ENCODE assay signal across 8 cellular contexts in the genomic region with DNA sequence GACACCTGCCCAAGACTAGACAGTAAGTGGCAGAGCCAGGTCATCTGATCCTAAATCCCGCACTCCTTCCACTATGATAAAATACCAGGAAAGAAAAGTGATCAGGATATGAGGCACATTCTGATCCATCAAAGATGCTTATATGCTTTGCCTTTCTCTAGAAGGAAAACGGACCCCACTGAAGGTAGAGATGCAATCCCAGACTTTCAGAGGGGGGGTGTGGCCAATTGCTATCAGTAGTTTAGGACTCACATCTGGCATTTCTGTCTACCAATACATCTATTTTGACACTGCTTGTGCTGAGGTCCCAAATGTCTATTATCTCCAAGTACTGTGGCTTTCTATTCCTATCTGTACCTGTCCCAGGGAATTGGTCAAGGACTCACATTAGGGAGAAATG. TPM values are rescaled to one million over a fixed set of nuclear protein-coding genes. Genes with fewer than 3 reads are reported as not detected.
DNase-seq lines count a peak whose midpoint lies in the region; ATAC-seq, FAIRE-seq and TF ChIP-seq lines count a peak whose summit lies in the region.

No MANE protein-coding gene starts in this region.

- H3K27me3 ChIP-seq in left lung: no peaks in the 10 kb centered on the region
- H3K27me3 ChIP-seq in thyroid gland: no peaks in the 10 kb centered on the region

- peak overlapping the region; percentile 96 for H3K4me3 Mint-ChIP-seq in activated CD8-positive, alpha-beta memory T cell treated with anti-CD3 and anti-CD28 coated beads, Interleukin-2, amount 10 ng/mL, durations not matched to agents 7 days and 5 days
- H3K4me3 Mint-ChIP-seq in activated naive CD8-positive, alpha-beta T cell treated with anti-CD3 and anti-CD28 coated beads, Interleukin-2, amount 10 ng/mL, durations not matched to agents 7 days and 5 days: peak overlapping the region; percentile 97

- no peak for TF ChIP-seq CTCF in left lung (IDR thresholded peaks at IDR 0.05)
- TF ChIP-seq CTCF in thyroid gland (IDR thresholded peaks at IDR 0.05): no peak

- H3K27ac ChIP-seq in left lung: no peak overlapping the region
- H3K27ac ChIP-seq in thyroid gland: no peak overlapping the region

- H3K36me3 ChIP-seq in left lung (peaks cover 0 to 30% of the 10 kb centered on the region in 2 donors), thyroid gland (peaks cover 0 to 8% of the 10 kb centered on the region in 2 donors)

- H3K4me3 ChIP-seq in left lung: peak overlapping the region; percentile 85 to 86
- peak overlapping the region in 2 of 3 donors; percentile 23 to 88 for H3K4me3 ChIP-seq in thyroid gland (replicated peaks in 1 of 3)

- CTCF ChIA-PET in activated CD8-positive, alpha-beta memory T cell treated with anti-CD3 and anti-CD28 coated beads, Interleukin-2, amount 10 ng/mL, durations not matched to agents 7 days and 5 days (lab: Charles Lee): interaction anchor here (2.9 to 4.0 kb wide), 2 partner anchors 11 to 16 kb away, joined by 13 to 49 read pairs; a partner anchor contains a TSS

- no peaks in the 10 kb centered on the region for H3K9me3 Mint-ChIP-seq in activated CD8-positive, alpha-beta memory T cell treated with anti-CD3 and anti-CD28 coated beads, Interleukin-2, amount 10 ng/mL, durations not matched to agents 7 days and 5 days (ENCODE audit: low read depth)
- H3K9me3 Mint-ChIP-seq in activated naive CD8-positive, alpha-beta T cell treated with anti-CD3 and anti-CD28 coated beads, Interleukin-2, amount 10 ng/mL, durations not matched to agents 7 days and 5 days: no peaks in the 10 kb centered on the region

- intact Hi-C loops in left lung (cut with DNase I) (no loop called here), thyroid gland (cut with DNase I) (no loop called here)

- WGBS in thyroid gland, 2 donors: 22 to 33% methylated on average over 2 of the region's 2 CpGs

- H3K4me1 ChIP-seq in left lung (peaks cover 36 to 63% of the 10 kb centered on the region in 2 donors), thyroid gland (peaks cover 41 to 61% of the 10 kb centered on the region in 2 donors)

- peak overlapping the region; percentile 95 for H3K27ac Mint-ChIP-seq in activated CD8-positive, alpha-beta memory T cell treated with anti-CD3 and anti-CD28 coated beads, Interleukin-2, amount 10 ng/mL, durations not matched to agents 7 days and 5 days
- H3K27ac Mint-ChIP-seq in activated naive CD8-positive, alpha-beta T cell treated with anti-CD3 and anti-CD28 coated beads, Interleukin-2, amount 10 ng/mL, durations not matched to agents 7 days and 5 days: no peak overlapping the region

- no peak for TF ChIP-seq POLR2A in thyroid gland (IDR thresholded peaks at IDR 0.05)
- no peak for TF ChIP-seq POLR2A in GM12892 (IDR thresholded peaks at IDR 0.05; ENCODE audit: low read depth, low read length)

- DNase-seq in activated CD8-positive, alpha-beta memory T cell treated with anti-CD3 and anti-CD28 coated beads, Interleukin-2, amount 10 ng/mL, durations not matched to agents 7 days and 5 days: no peak
- no peak for DNase-seq in activated CD8-positive, alpha-beta memory T cell treated with anti-CD3 and anti-CD28 coated beads for 24 hours
- no peak for DNase-seq in activated naive CD8-positive, alpha-beta T cell treated with anti-CD3 and anti-CD28 coated beads, Interleukin-2, amount 10 ng/mL, durations not matched to agents 7 days and 5 days
- DNase-seq in left lung: no peak
- DNase-seq in thyroid gland: no peak
- DNase-seq in GM12892 (ENCODE audit: insufficient read length): no peak

- peaks cover 53% of the 10 kb centered on the region for H3K4me1 Mint-ChIP-seq in activated CD8-positive, alpha-beta memory T cell treated with anti-CD3 and anti-CD28 coated beads, Interleukin-2, amount 10 ng/mL, durations not matched to agents 7 days and 5 days
- H3K4me1 Mint-ChIP-seq in activated naive CD8-positive, alpha-beta T cell treated with anti-CD3 and anti-CD28 coated beads, Interleukin-2, amount 10 ng/mL, durations not matched to agents 7 days and 5 days: peaks cover 44% of the 10 kb centered on the region

- H3K27me3 Mint-ChIP-seq in activated CD8-positive, alpha-beta memory T cell treated with anti-CD3 and anti-CD28 coated beads, Interleukin-2, amount 10 ng/mL, durations not matched to agents 7 days and 5 days: no peaks in the 10 kb centered on the region
- no peaks in the 10 kb centered on the region for H3K27me3 Mint-ChIP-seq in activated naive CD8-positive, alpha-beta T cell treated with anti-CD3 and anti-CD28 coated beads, Interleukin-2, amount 10 ng/mL, durations not matched to agents 7 days and 5 days

- peaks cover 32% of the 10 kb centered on the region for H3K36me3 Mint-ChIP-seq in activated CD8-positive, alpha-beta memory T cell treated with anti-CD3 and anti-CD28 coated beads, Interleukin-2, amount 10 ng/mL, durations not matched to agents 7 days and 5 days
- H3K36me3 Mint-ChIP-seq in activated naive CD8-positive, alpha-beta T cell treated with anti-CD3 and anti-CD28 coated beads, Interleukin-2, amount 10 ng/mL, durations not matched to agents 7 days and 5 days: peaks cover 29% of the 10 kb centered on the region

- POLR2A ChIA-PET in activated naive CD8-positive, alpha-beta T cell treated with anti-CD3 and anti-CD28 coated beads, Interleukin-2, amount 10 ng/mL, durations not matched to agents 7 days and 5 days (lab: Charles Lee): interaction anchor here (1.3 to 6.4 kb wide), 6 partner anchors 12 to 75 kb away, joined by 3 to 202 read pairs (median 54); a partner anchor contains a TSS

- H3K9me3 ChIP-seq in left lung: no peaks in the 10 kb centered on the region
- no peaks in the 10 kb centered on the region for H3K9me3 ChIP-seq in thyroid gland

- FAIRE-seq in GM12892 (lab: Jason Lieb, UNC): no peak

- ATAC-seq in activated CD8-positive, alpha-beta memory T cell treated with anti-CD3 and anti-CD28 coated beads, Interleukin-2, amount 10 ng/mL, durations not matched to agents 7 days and 5 days: no peak
- no peak for ATAC-seq in activated naive CD8-positive, alpha-beta T cell treated with anti-CD3 and anti-CD28 coated beads, Interleukin-2, amount 10 ng/mL, durations not matched to agents 7 days and 5 days (ENCODE audit: low read depth)
- ATAC-seq in left lung (no peak), GM21619 (IDR thresholded peaks at IDR 0.05; ENCODE audit: unreplicated experiment) (no peak), GM18498 (IDR thresholded peaks at IDR 0.05; ENCODE audit: unreplicated experiment) (no peak)

RNA-seq across cellular contexts. Expression of a gene that starts 1.7 kb away (rescaled TPM):
- total RNA-seq in activated CD8-positive, alpha-beta memory T cell treated with anti-CD3 and anti-CD28 coated beads, Interleukin-2, amount 10 ng/mL, durations not matched to agents 7 days and 5 days: 10 to 100 TPM; 20.0 to 26.2 TPM
- total RNA-seq in activated naive CD8-positive, alpha-beta T cell treated with anti-CD3 and anti-CD28 coated beads, Interleukin-2, amount 10 ng/mL, durations not matched to agents 7 days and 5 days: 10 to 100 TPM; 43.0 to 43.5 TPM
- total RNA-seq in left lung: 10 to 100 TPM; 12.4 to 12.9 TPM
- 10 to 100 TPM; 14.8 to 30.8 (median 23.8) TPM for total RNA-seq in thyroid gland
- 13.4 TPM for polyA plus RNA-seq in GM12892 (2012; ENCODE audit: missing spikeins)

RNA-seq across cellular contexts. Expression of a gene that starts 15.6 kb away (rescaled TPM):
- 1,000 to 10,000 TPM; 1,565 to 1,861 TPM for total RNA-seq in activated CD8-positive, alpha-beta memory T cell treated with anti-CD3 and anti-CD28 coated beads, Interleukin-2, amount 10 ng/mL, durations not matched to agents 7 days and 5 days
- 1,000 to 10,000 TPM; 1,741 to 1,808 TPM for total RNA-seq in activated naive CD8-positive, alpha-beta T cell treated with anti-CD3 and anti-CD28 coated beads, Interleukin-2, amount 10 ng/mL, durations not matched to agents 7 days and 5 days
- total RNA-seq in left lung (1,000 to 10,000 TPM; 1,244 to 1,308 TPM), thyroid gland (1,000 to 10,000 TPM; 2,254 to 3,332 (median 2,569) TPM)
- 3,646 TPM for polyA plus RNA-seq in GM12892 (2012; ENCODE audit: missing spikeins)

RNA-seq across cellular contexts. Expression of a gene that starts 36.2 kb away (rescaled TPM):
- 10 to 100 TPM; 40.7 to 44.9 TPM for total RNA-seq in activated CD8-positive, alpha-beta memory T cell treated with anti-CD3 and anti-CD28 coated beads, Interleukin-2, amount 10 ng/mL, durations not matched to agents 7 days and 5 days
- total RNA-seq in activated naive CD8-positive, alpha-beta T cell treated with anti-CD3 and anti-CD28 coated beads, Interleukin-2, amount 10 ng/mL, durations not matched to agents 7 days and 5 days: 10 to 100 TPM; 44.5 to 49.7 TPM
- total RNA-seq in left lung: 10 to 100 TPM; 24.2 to 24.5 TPM
- 10 to 100 TPM; 18.8 to 31.1 (median 22.8) TPM for total RNA-seq in thyroid gland
- polyA plus RNA-seq in GM12892 (2012; ENCODE audit: missing spikeins): 12.2 TPM

RNA-seq across cellular contexts. Expression of a gene that starts 54.3 kb away (rescaled TPM):
- 1 to 10 TPM; 1.6 to 1.7 TPM for total RNA-seq in activated CD8-positive, alpha-beta memory T cell treated with anti-CD3 and anti-CD28 coated beads, Interleukin-2, amount 10 ng/mL, durations not matched to agents 7 days and 5 days
- 1 to 10 TPM; 2.5 to 2.6 TPM for total RNA-seq in activated naive CD8-positive, alpha-beta T cell treated with anti-CD3 and anti-CD28 coated beads, Interleukin-2, amount 10 ng/mL, durations not matched to agents 7 days and 5 days
- total RNA-seq in left lung: 1 to 10 TPM; 4.3 to 5.7 TPM
- 10 to 100 TPM; 12.3 to 14.2 (median 13.0) TPM for total RNA-seq in thyroid gland
- 0.70 TPM for polyA plus RNA-seq in GM12892 (2012; ENCODE audit: missing spikeins)
